Comparison of ENCODE assay signal across 17 cellular contexts in the genomic region with DNA sequence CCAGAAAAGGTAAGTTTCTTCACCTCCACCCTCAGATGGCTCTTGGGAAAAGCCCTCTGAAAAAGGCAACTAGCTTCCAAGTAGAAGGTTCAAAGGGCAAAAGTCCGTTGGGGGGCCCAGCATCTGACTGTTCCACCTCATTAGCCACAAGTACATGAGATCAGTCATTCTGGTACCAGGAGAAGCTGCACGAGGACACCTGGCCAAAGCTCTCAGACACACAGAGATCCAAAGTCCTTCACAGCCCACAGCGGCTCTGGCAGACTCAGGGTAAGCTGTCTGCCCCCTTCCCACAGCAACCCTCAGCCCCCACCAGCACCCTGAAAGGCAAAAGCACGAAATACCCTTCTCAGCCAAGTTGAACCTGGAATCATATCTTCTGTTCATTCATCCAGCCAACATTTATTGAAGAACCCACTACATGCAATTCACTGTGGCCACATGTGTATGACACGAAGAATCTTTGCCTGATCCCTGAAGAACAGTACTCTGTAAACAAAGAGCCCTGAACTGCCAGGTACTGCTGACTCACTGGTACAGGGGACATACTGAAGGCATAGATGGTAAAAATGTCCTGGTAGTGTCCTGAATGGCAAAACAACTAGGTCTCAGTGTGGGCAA. TPM values are rescaled to one million over a fixed set of nuclear protein-coding genes. Genes with fewer than 3 reads are reported as not detected.
DNase-seq lines count a peak whose midpoint lies in the region; ATAC-seq, FAIRE-seq and TF ChIP-seq lines count a peak whose summit lies in the region.
"Had no signal": no experiment of that assay in that cellular context is flagged by ENCODE, and none has a peak within 500 bp of the region (broad histone marks: within the 10 kb centered on the region; RNA-seq: fewer than 3 reads in every experiment).

No MANE protein-coding gene starts in this region.

- H3K4me1 ChIP-seq in DOHH2 (ENCODE audit: control insufficient read depth, low read length) (peaks cover 96% of the 10 kb centered on the region), GM12878 (ENCODE audit: control insufficient read depth, insufficient read depth, low read length) (peaks cover 54% of the 10 kb centered on the region), right atrium auricular region (no peaks in the 10 kb centered on the region)
- H3K4me1 ChIP-seq: vagina had no signal

- H3K4me2 ChIP-seq in DOHH2 (ENCODE audit: low read length) (peak overlapping the region; percentile 64), GM12878 (ENCODE audit: control insufficient read depth, insufficient read depth) (peak overlapping the region; percentile 32)

- DNase-seq in GM12878 (ENCODE audit: low read depth, low spot score) (peak; percentile 78), NAMALWA (ENCODE audit: low spot score) (no peak), right atrium auricular region (ENCODE audit: low spot score) (no peak)
- no peak for DNase-seq in stimulated activated CD4-positive, alpha-beta T cell treated with anti-CD3 and anti-CD28 coated beads, Interleukin-2, amount 100 ng/mL, for 48 hours
- no peak for DNase-seq in activated effector memory CD4-positive, alpha-beta T cell treated with Interleukin-2 at 50 U/mL for 16 hours
- DNase-seq: ACHN; activated CD4-positive, alpha-beta T cell treated with anti-CD3 and anti-CD28 coated beads for 4 hours; DMS 273 treated with DMSO at 0.1 percent for 48 hours; effector CD8-positive, alpha-beta T cell; left lung; NCI-H187; stimulated activated CD8-positive, alpha-beta memory T cell treated with anti-CD3 and anti-CD28 coated beads, Interleukin-4, amount 100 ng/mL, for 48 hours had no signal

- in situ Hi-C loops in GM12878 (cut with MboI) = no loop called here

- ATAC-seq in GM19438 (IDR thresholded peaks at IDR 0.05; ENCODE audit: low read depth, unreplicated experiment) (peak; percentile 58), HG03039 (IDR thresholded peaks at IDR 0.05; ENCODE audit: unreplicated experiment) (peak; percentile 41), GM12878 (peak; percentile 70)
- ATAC-seq: left lung had no signal

- peaks cover 23% of the 10 kb centered on the region for H3F3A ChIP-seq in DOHH2 (ENCODE audit: control insufficient read depth, insufficient read depth)

- POLR2A ChIA-PET in GM12878 (lab: Charles Lee) = interaction anchor here (0.6 to 11.3 kb wide), 5 partner anchors 11 to 43 kb away, joined by 3 to 245 read pairs (median 4); partner anchors contain the start of gene SLC7A7

- intact Hi-C loops in GM12878 (cut with micrococcal nuclease; ENCODE audit: unreplicated experiment) = loop anchor here (10.0 kb wide), 1 partner anchor 311 kb away; no protein-coding TSS in a partner anchor

- TF ChIP-seq CTCF in DOHH2 (IDR thresholded peaks at IDR 0.05; ENCODE audit: low read depth, low read length, poor library complexity, severe bottlenecking) = no peak
- TF ChIP-seq CTCF in GM12878 (IDR thresholded peaks at IDR 0.05 in 2 of 3, conservative IDR thresholded peaks at IDR 0.05 in 1 of 3; ENCODE audit: control insufficient read depth in 2 of 3, extremely low read depth in 1 of 3, insufficient read depth in 1 of 3, low read depth in 3 of 3, low read length in 3 of 3) = no peak
- no peak for TF ChIP-seq CTCF in right atrium auricular region (IDR thresholded peaks at IDR 0.05)

- TF ChIP-seq EP300 in GM12878 (IDR thresholded peaks at IDR 0.05; ENCODE audit: borderline replicate concordance in 1 of 2, control insufficient read depth in 1 of 2, low read depth in 2 of 2, low read length in 2 of 2) = peak; percentile 70 to 71

- peak overlapping the region; percentile 60 for H3K4me3 ChIP-seq in DOHH2 (ENCODE audit: low read length)
- 0 out of 2 replicates have a peak overlapping the region, but pooled peaks have one; percentile 6 for H3K4me3 ChIP-seq in GM12878
- H3K4me3 ChIP-seq in right atrium auricular region = no peak overlapping the region
- H3K4me3 ChIP-seq: left lung, vagina had no signal

- RAD21 ChIA-PET in GM12878 (lab: Charles Lee; ENCODE audit: unreplicated experiment) = interaction anchor here (1.1 to 9.8 kb wide), 9 partner anchors 11 to 238 kb away, joined by 3 to 219 read pairs (median 6); partner anchors contain the start of genes LRP10, OXA1L and SLC7A7

- no peaks in the 10 kb centered on the region for H3K9me2 ChIP-seq in DOHH2 (replicated peaks; ENCODE audit: control insufficient read depth, low read length)

- whole genome bisulfite sequencing in GM12878 (ENCODE audit: insufficient coverage, insufficient replicate concordance, low lambda C conversion rate, missing lambda C conversion rate) = 6% methylated on average over 5 of the region's 5 CpGs

- no peak for TF ChIP-seq RAD21 in GM12878 (IDR thresholded peaks at IDR 0.05; ENCODE audit: insufficient read depth, low read depth, low read length)

- H3K9me3 ChIP-seq in DOHH2 (ENCODE audit: control insufficient read depth, insufficient read depth, low read length) (no peaks in the 10 kb centered on the region), GM12878 (replicated peaks; ENCODE audit: control insufficient read depth, insufficient read depth, low read length) (no peaks in the 10 kb centered on the region; the same call in 2 of the 3 replicates), right atrium auricular region (no peaks in the 10 kb centered on the region)
- H3K9me3 ChIP-seq: left lung, vagina had no signal

- CTCF ChIA-PET in GM12878 (lab: Yijun Ruan, JAX) = interaction anchor here (1.0 to 4.1 kb wide), 11 partner anchors 10 to 240 kb away, joined by 3 to 37 read pairs (median 4); partner anchors contain the start of gene SLC7A7

- peak overlapping the region; percentile 50 for H3K9ac ChIP-seq in GM12878 (ENCODE audit: control insufficient read depth, insufficient read depth, low read length)

- H3K79me2 ChIP-seq in DOHH2 (ENCODE audit: control insufficient read depth, low read length) = peaks cover 91% of the 10 kb centered on the region
- peaks cover 37% of the 10 kb centered on the region for H3K79me2 ChIP-seq in GM12878 (ENCODE audit: control insufficient read depth, insufficient read depth, low read length)

- H3K27ac ChIP-seq in DOHH2 (ENCODE audit: low read depth, low read length) = peak overlapping the region; percentile 100
- peak overlapping the region; percentile 83 for H3K27ac ChIP-seq in GM12878 (ENCODE audit: control insufficient read depth, insufficient read depth)
- no peak overlapping the region for H3K27ac ChIP-seq in right atrium auricular region
- H3K27ac ChIP-seq: left lung, vagina had no signal

- H3K36me3 ChIP-seq in DOHH2 (ENCODE audit: control insufficient read depth, low read length) (peaks cover 62% of the 10 kb centered on the region), GM12878 (ENCODE audit: control insufficient read depth in 2 of 2, insufficient read depth in 2 of 2, low read length in 1 of 2) (peaks cover 0 to 2% of the 10 kb centered on the region in 2 experiments; a peak in 2 of 4 replicates), right atrium auricular region (no peaks in the 10 kb centered on the region)
- H3K36me3 ChIP-seq: left lung, vagina had no signal

- FAIRE-seq in GM12878 (lab: Jason Lieb, UNC) = peak; percentile 38

- no peaks in the 10 kb centered on the region for H4K20me1 ChIP-seq in DOHH2 (ENCODE audit: control insufficient read depth, insufficient read depth, low read depth, low read length)
- no peaks in the 10 kb centered on the region for H4K20me1 ChIP-seq in GM12878 (ENCODE audit: control insufficient read depth, insufficient read depth)

- SMC1A ChIA-PET in GM12878 (lab: Charles Lee; ENCODE audit: uncharacterized antibody, unreplicated experiment) = interaction anchor here (0.8 to 20.3 kb wide), 10 partner anchors 13 to 320 kb away, joined by 3 to 395 read pairs (median 4); partner anchors contain the start of genes OXA1L and SLC7A7

- no peak overlapping the region for H2AFZ ChIP-seq in GM12878 (ENCODE audit: control insufficient read depth, low read depth, low read length)

- TSS peak; percentile 95 for BruUV-seq in GM12878 (replicated peaks; lab: Mats Ljungman, UMichigan)

- no peaks in the 10 kb centered on the region for H3K27me3 ChIP-seq in DOHH2 (ENCODE audit: control insufficient read depth, low read length)
- H3K27me3 ChIP-seq in GM12878 (replicated peaks in 1 of 2; ENCODE audit: control insufficient read depth in 2 of 2, insufficient read depth in 2 of 2, low read length in 1 of 2) = no peaks in the 10 kb centered on the region
- no peaks in the 10 kb centered on the region for H3K27me3 ChIP-seq in right atrium auricular region
- H3K27me3 ChIP-seq: left lung, vagina had no signal

- peak; percentile 67 for TF ChIP-seq POLR2A in GM12878 (IDR thresholded peaks at IDR 0.05; ENCODE audit: low read depth, low read length)

RNA-seq across cellular contexts. Expression of gene SLC7A7, which starts 19.0 kb away (rescaled TPM):
- total RNA-seq in GM12878 (2013; cell fraction: nucleolus; rRNA removed) = 64.8 and 70.2 TPM in 2 replicates
- total RNA-seq in GM12878 (2014; rRNA removed) (55.6 and 58.5 TPM in 2 replicates), GM12878 (2014; rRNA removed; fragmentation: Illumina TruSeq; extraction: Trizol) (38.5 and 39.7 TPM in 2 replicates), GM12878 (2021) (44.7 and 50.8 TPM in 2 replicates), right atrium auricular region (10 to 100 TPM in 1 of 2 donors, 1 to 10 TPM in 1; 9.9 to 28.5 TPM)
- 31.6 TPM for polyA plus RNA-seq in GM12878 (2011; ENCODE audit: low read depth)
- polyA plus RNA-seq in GM12878 (2011; rRNA removed) (58.6 and 79.2 TPM in 2 replicates), GM12878 (2014; fragmentation: Illumina TruSeq; extraction: Trizol) (64.3 and 65.1 TPM in 2 replicates), GM12878 (2014; fragmentation: Nextera tagmentation; extraction: Ambion mirVana) (10 to 100 TPM; 48.1 to 72.7 TPM), GM12878 (2014; rRNA removed) (53.5 and 60.2 TPM in 2 replicates), GM12878 (2016; fragmentation: Nextera tagmentation; extraction: Ambion mirVana) (10 to 100 TPM; 27.8 to 31.1 TPM)
- polyA plus RNA-seq in GM12878 (2011; cell fraction: cytosol; rRNA removed) = 81.8 and 100 TPM in 2 replicates
- polyA plus RNA-seq in GM12878 (2011; cell fraction: nucleus; rRNA removed) = 56.1 and 60.0 TPM in 2 replicates
- 29.4 and 38.4 TPM in 2 replicates for polyA plus RNA-seq in GM12878 (2012)
- polyA minus RNA-seq in GM12878 (2011; rRNA and poly(A)+ RNA removed) = 85.9 and 88.4 TPM in 2 replicates
- polyA minus RNA-seq in GM12878 (2011; cell fraction: cytosol; rRNA and poly(A)+ RNA removed) = 18.2 and 18.3 TPM in 2 replicates
- 15.2 and 20.2 TPM in 2 replicates for polyA minus RNA-seq in GM12878 (2011; cell fraction: nucleus; rRNA and poly(A)+ RNA removed)
- total RNA-seq: activated T-helper 1 cell treated with anti-CD3 and anti-CD28 coated beads, Interleukin-12 subunit alpha, Interleukin-12 subunit beta, Interleukin-2, Interleukin-4 antibody, amounts not matched to agents 30 ng/mL and 10 ng/mL and 1 ng/mL, durations not matched to agents 14 hours and 24 hours and 36 hours had no signal

RNA-seq across cellular contexts. Expression of gene OXA1L, which starts 29.7 kb away (rescaled TPM):
- total RNA-seq in GM12878 (2013; cell fraction: nucleolus; rRNA removed) = 115 and 118 TPM in 2 replicates
- total RNA-seq in GM12878 (2014; rRNA removed) (289 and 292 TPM in 2 replicates), GM12878 (2014; rRNA removed; fragmentation: Illumina TruSeq; extraction: Trizol) (115 and 126 TPM in 2 replicates), GM12878 (2021) (156 and 166 TPM in 2 replicates), right atrium auricular region (10 to 100 TPM; 93.0 to 96.1 TPM)
- 174 TPM for polyA plus RNA-seq in GM12878 (2011; ENCODE audit: low read depth)
- polyA plus RNA-seq in GM12878 (2011; rRNA removed) (197 and 256 TPM in 2 replicates), GM12878 (2014; fragmentation: Illumina TruSeq; extraction: Trizol) (214 and 224 TPM in 2 replicates), GM12878 (2014; fragmentation: Nextera tagmentation; extraction: Ambion mirVana) (100 to 1,000 TPM; 110 to 116 TPM), GM12878 (2014; rRNA removed) (264 and 284 TPM in 2 replicates), GM12878 (2016; fragmentation: Nextera tagmentation; extraction: Ambion mirVana) (100 to 1,000 TPM; 105 to 115 TPM)
- 283 and 304 TPM in 2 replicates for polyA plus RNA-seq in GM12878 (2011; cell fraction: cytosol; rRNA removed)
- polyA plus RNA-seq in GM12878 (2011; cell fraction: nucleus; rRNA removed) = 405 and 422 TPM in 2 replicates
- 186 and 187 TPM in 2 replicates for polyA plus RNA-seq in GM12878 (2012)
- 190 and 233 TPM in 2 replicates for polyA minus RNA-seq in GM12878 (2011; rRNA and poly(A)+ RNA removed)
- polyA minus RNA-seq in GM12878 (2011; cell fraction: cytosol; rRNA and poly(A)+ RNA removed) = 56.3 and 63.2 TPM in 2 replicates
- polyA minus RNA-seq in GM12878 (2011; cell fraction: nucleus; rRNA and poly(A)+ RNA removed) = 118 and 176 TPM in 2 replicates

RNA-seq across cellular contexts. Expression of gene MRPL52, which starts 33.5 kb away (rescaled TPM):
- 21.8 and 22.3 TPM in 2 replicates for total RNA-seq in GM12878 (2013; cell fraction: nucleolus; rRNA removed)
- total RNA-seq in GM12878 (2014; rRNA removed) (102 and 143 TPM in 2 replicates), GM12878 (2014; rRNA removed; fragmentation: Illumina TruSeq; extraction: Trizol) (110 and 135 TPM in 2 replicates), GM12878 (2021) (193 and 208 TPM in 2 replicates), right atrium auricular region (100 to 1,000 TPM in 1 of 2 donors, 10 to 100 TPM in 1; 59.4 to 168 TPM)
- polyA plus RNA-seq in GM12878 (2011; ENCODE audit: low read depth) = 136 TPM
- polyA plus RNA-seq in GM12878 (2011; rRNA removed) (62.7 and 86.1 TPM in 2 replicates), GM12878 (2014; fragmentation: Illumina TruSeq; extraction: Trizol) (43.2 and 67.3 TPM in 2 replicates), GM12878 (2014; fragmentation: Nextera tagmentation; extraction: Ambion mirVana) (100 to 1,000 TPM in 1 of 2 experiments, 10 to 100 TPM in 1; 51.7 to 142 TPM), GM12878 (2014; rRNA removed) (172 and 212 TPM in 2 replicates), GM12878 (2016; fragmentation: Nextera tagmentation; extraction: Ambion mirVana) (100 to 1,000 TPM; 530 to 541 TPM)
- 51.4 and 58.7 TPM in 2 replicates for polyA plus RNA-seq in GM12878 (2011; cell fraction: cytosol; rRNA removed)
- polyA plus RNA-seq in GM12878 (2011; cell fraction: nucleus; rRNA removed) = 32.4 and 47.1 TPM in 2 replicates
- 113 and 144 TPM in 2 replicates for polyA plus RNA-seq in GM12878 (2012)
- 9.3 and 15.1 TPM in 2 replicates for polyA minus RNA-seq in GM12878 (2011; rRNA and poly(A)+ RNA removed)
- 12.3 and 22.1 TPM in 2 replicates for polyA minus RNA-seq in GM12878 (2011; cell fraction: cytosol; rRNA and poly(A)+ RNA removed)
- 7.9 and 18.8 TPM in 2 replicates for polyA minus RNA-seq in GM12878 (2011; cell fraction: nucleus; rRNA and poly(A)+ RNA removed)

RNA-seq across cellular contexts. Expression of gene MMP14, which starts 40.2 kb away (rescaled TPM):
- total RNA-seq in GM12878 (2013; cell fraction: nucleolus; rRNA removed) = 3.2 and 5.0 TPM in 2 replicates
- 0.38 and 0.85 TPM in 2 replicates for total RNA-seq in GM12878 (2014; rRNA removed)
- total RNA-seq in GM12878 (2014; rRNA removed; fragmentation: Illumina TruSeq; extraction: Trizol) = 0.28 and 0.31 TPM in 2 replicates
- 1.1 and 1.8 TPM in 2 replicates for total RNA-seq in GM12878 (2021)
- polyA plus RNA-seq in GM12878 (2011; ENCODE audit: low read depth) = 1.2 TPM
- polyA plus RNA-seq in GM12878 (2011; rRNA removed) = 0.65 and 0.91 TPM in 2 replicates
- 1.8 and 2.0 TPM in 2 replicates for polyA plus RNA-seq in GM12878 (2011; cell fraction: cytosol; rRNA removed)
- polyA plus RNA-seq in GM12878 (2011; cell fraction: nucleus; rRNA removed) = 7.5 and 8.2 TPM in 2 replicates
- polyA plus RNA-seq in GM12878 (2012) = 0.46 and 0.59 TPM in 2 replicates
- polyA plus RNA-seq in GM12878 (2014; fragmentation: Illumina TruSeq; extraction: Trizol) = 0.27 and 0.56 TPM in 2 replicates
- not detected for polyA plus RNA-seq in GM12878 (2014; fragmentation: Nextera tagmentation; extraction: Ambion mirVana)
- polyA plus RNA-seq in GM12878 (2014; rRNA removed) = 1.8 and 1.9 TPM in 2 replicates
- polyA plus RNA-seq in GM12878 (2016; fragmentation: Nextera tagmentation; extraction: Ambion mirVana) = under 1 TPM; 0.32 to 0.42 TPM
- polyA minus RNA-seq in GM12878 (2011; rRNA and poly(A)+ RNA removed) = 0.15 and 0.26 TPM in 2 replicates
- not detected in 2 replicates for polyA minus RNA-seq in GM12878 (2011; cell fraction: cytosol; rRNA and poly(A)+ RNA removed)
- polyA minus RNA-seq in GM12878 (2011; cell fraction: nucleus; rRNA and poly(A)+ RNA removed) = 0.57 and 1.1 TPM in 2 replicates
- total RNA-seq in right atrium auricular region = 10 to 100 TPM; 29.1 to 58.0 TPM

Comparison
In these comparisons a context has a peak if more than half of its experiments do, and no peak if none do; other contexts are left out.
1. H3K27ac ChIP-seq: peak in DOHH2 (single experiment) and GM12878 (single experiment); none in right atrium auricular region (0 of 2).
2. H3K4me3 ChIP-seq: peak in DOHH2 (single experiment) and GM12878 (single experiment); none in right atrium auricular region (0 of 2).
3. Peak in every context shown above with its lines, with median percentiles within 50 percentile points of each other: ATAC-seq.